In genomic region chr17:80109066-80109618, GRCh38 we compare ENCODE assay signal across 20 cellular contexts.
"Had no signal": no experiment of that assay in that cellular context is flagged by ENCODE, and none has a peak within 500 bp of the region (broad histone marks: within the 10 kb centered on the region; RNA-seq: fewer than 3 reads in every experiment).

No MANE protein-coding gene starts in this region.

- H3K27ac Mint-ChIP-seq: activated CD8-positive, alpha-beta memory T cell treated with anti-CD3 and anti-CD28 coated beads, Interleukin-2, amount 10 ng/mL, durations not matched to agents 7 days and 5 days; activated naive CD4-positive, alpha-beta T cell treated with anti-CD3 and anti-CD28 coated beads, Interleukin-2, amount 50 U/mL, for 72 hours; memory B cell; natural killer cell treated with Interleukin-12 subunit alpha and Interleukin-12 subunit beta and Interleukin-15 and Interleukin-18, amount 100 ng/mL, for 72 hours; progenitor cell of endocrine pancreas had no signal

- FAIRE-seq: islet of Langerhans had no signal

- DNase-seq: activated CD4-positive, alpha-beta T cell treated with anti-CD3 and anti-CD28 coated beads, Interleukin-2, amount 50 U/mL, for 4 hours; activated CD8-positive, alpha-beta memory T cell treated with anti-CD3 and anti-CD28 coated beads, Interleukin-2, amount 10 ng/mL, durations not matched to agents 7 days and 5 days; activated gamma-delta T cell; activated T-cell treated with anti-CD3 and anti-CD28 coated beads, Interleukin-2, amount 50 U/mL, for 1 hour; amygdala; cerebellar nuclear complex; dermis blood vessel endothelial cell; left lung; nucleus accumbens; right cardiac atrium; stomach had no signal

- H3K4me1 Mint-ChIP-seq: activated CD8-positive, alpha-beta memory T cell treated with anti-CD3 and anti-CD28 coated beads, Interleukin-2, amount 10 ng/mL, durations not matched to agents 7 days and 5 days had no signal

- H3K9me3 ChIP-seq: gastroesophageal sphincter, left lung, stomach, thoracic aorta, upper lobe of right lung had no signal

- ATAC-seq: activated CD8-positive, alpha-beta memory T cell treated with anti-CD3 and anti-CD28 coated beads, Interleukin-2, amount 10 ng/mL, durations not matched to agents 7 days and 5 days; activated naive CD4-positive, alpha-beta T cell treated with anti-CD3 and anti-CD28 coated beads, Interleukin-2, amount 50 U/mL, for 72 hours; gastroesophageal sphincter; left lung; natural killer cell treated with Interleukin-12 subunit alpha and Interleukin-12 subunit beta and Interleukin-15 and Interleukin-18, amount 100 ng/mL, for 72 hours; right cardiac atrium; upper lobe of right lung had no signal

- H3K27ac ChIP-seq: gastroesophageal sphincter, left lung, stomach, thoracic aorta, upper lobe of right lung had no signal

- H3K27me3 ChIP-seq: gastroesophageal sphincter, left lung, stomach, upper lobe of right lung had no signal

- H3K9me3 Mint-ChIP-seq: activated naive CD4-positive, alpha-beta T cell treated with anti-CD3 and anti-CD28 coated beads, Interleukin-2, amount 50 U/mL, for 72 hours; memory B cell; natural killer cell treated with Interleukin-12 subunit alpha and Interleukin-12 subunit beta and Interleukin-15 and Interleukin-18, amount 100 ng/mL, for 72 hours had no signal

- H3K36me3 ChIP-seq: thoracic aorta had no signal

- H3K36me3 Mint-ChIP-seq: activated CD8-positive, alpha-beta memory T cell treated with anti-CD3 and anti-CD28 coated beads, Interleukin-2, amount 10 ng/mL, durations not matched to agents 7 days and 5 days; memory B cell; natural killer cell treated with Interleukin-12 subunit alpha and Interleukin-12 subunit beta and Interleukin-15 and Interleukin-18, amount 100 ng/mL, for 72 hours had no signal

- H3K4me3 Mint-ChIP-seq: activated CD8-positive, alpha-beta memory T cell treated with anti-CD3 and anti-CD28 coated beads, Interleukin-2, amount 10 ng/mL, durations not matched to agents 7 days and 5 days; brain; memory B cell; natural killer cell treated with Interleukin-12 subunit alpha and Interleukin-12 subunit beta and Interleukin-15 and Interleukin-18, amount 100 ng/mL, for 72 hours had no signal

- H3K4me3 ChIP-seq: gastroesophageal sphincter, left lung, stomach, thoracic aorta, upper lobe of right lung had no signal

- H3K4me1 ChIP-seq: left lung, upper lobe of right lung had no signal

- H3K27me3 Mint-ChIP-seq: activated CD8-positive, alpha-beta memory T cell treated with anti-CD3 and anti-CD28 coated beads, Interleukin-2, amount 10 ng/mL, durations not matched to agents 7 days and 5 days; brain; memory B cell; natural killer cell treated with Interleukin-12 subunit alpha and Interleukin-12 subunit beta and Interleukin-15 and Interleukin-18, amount 100 ng/mL, for 72 hours had no signal
